28 cellular contexts compared by ENCODE assay signal in genomic region chr5:42013561-42013960, GRCh38.
"Had no signal": no experiment of that assay in that cellular context is flagged by ENCODE, and none has a peak within 500 bp of the region (broad histone marks: within the 10 kb centered on the region; RNA-seq: fewer than 3 reads in every experiment).

No MANE protein-coding gene starts in this region.

- DNase-seq: kidney glomerular epithelial cell; left cardiac atrium; left lung; lower lobe of right lung; mammary epithelial cell; mesenchymal stem cell; natural killer cell; nephron progenitor cell; occipital lobe; stimulated activated CD4-positive, alpha-beta T cell treated with anti-CD3 and anti-CD28 coated beads, Interleukin-1b, Interleukin-23, amount 100 ng/mL, for 48 hours; stimulated activated CD4-positive, alpha-beta T cell treated with anti-CD3 and anti-CD28 coated beads, Interleukin-2, amount 100 ng/mL, for 48 hours; stimulated activated CD4-positive, alpha-beta T cell treated with anti-CD3 and anti-CD28 coated beads, Interleukin-4, amount 100 ng/mL, for 4 hours; stimulated activated CD8-positive, alpha-beta memory T cell treated with anti-CD3 and anti-CD28 coated beads, Interleukin-4, amount 100 ng/mL, for 48 hours; stimulated activated naive CD4-positive, alpha-beta T cell treated with Interleukin-2 at 50 U/mL for 16 hours; stimulated activated naive CD8-positive, alpha-beta T cell treated with anti-CD3 and anti-CD28 coated beads, Interleukin-15, amount 100 ng/mL, for 72 hours; substantia nigra; thyroid gland; transverse colon; upper lobe of left lung had no signal

- ATAC-seq: left cardiac atrium; left lung; lower lobe of right lung; natural killer cell; stimulated activated memory B cell treated with anti-CD40 and anti-IgM and Interleukin-4, amounts not matched to agents 10 μg/mL and 1 μg/mL and 100 μg/mL, for 72 hours; stimulated activated naive CD8-positive, alpha-beta T cell treated with anti-CD3 and anti-CD28 coated beads, Interleukin-15, amount 100 ng/mL, for 72 hours had no signal

- H3K27ac ChIP-seq: hepatocyte, left lung, lower lobe of right lung, neural progenitor cell, neutrophil, parathyroid adenoma, right atrium auricular region, right lobe of liver, thyroid gland, transverse colon, upper lobe of left lung, vagina had no signal

- H3K27me3 ChIP-seq: hepatocyte, left lung, neural progenitor cell, neutrophil, right atrium auricular region, right lobe of liver, thyroid gland, transverse colon, upper lobe of left lung, vagina had no signal

- H3K9me3 ChIP-seq: left lung, lower lobe of right lung, neutrophil, right atrium auricular region, right lobe of liver, thyroid gland, transverse colon, upper lobe of left lung, vagina had no signal

- H3K4me3 ChIP-seq: hepatocyte, left lung, lower lobe of right lung, neural progenitor cell, right atrium auricular region, right lobe of liver, smooth muscle cell, thyroid gland, transverse colon, upper lobe of left lung, vagina had no signal

- H3K4me1 ChIP-seq: left lung, lower lobe of right lung, neural progenitor cell, parathyroid adenoma, right atrium auricular region, right lobe of liver, thyroid gland, transverse colon, upper lobe of left lung, vagina had no signal

- H3K36me3 ChIP-seq: left lung, lower lobe of right lung, neural progenitor cell, neutrophil, right atrium auricular region, right lobe of liver, thyroid gland, transverse colon, upper lobe of left lung, vagina had no signal
